In genomic region chr5:50720061-50720460, GRCh38 we compare ENCODE assay signal across 22 cellular contexts.
DNase-seq lines count a peak whose midpoint lies in the region; ATAC-seq and TF ChIP-seq lines count a peak whose summit lies in the region.
"Had no signal": no experiment of that assay in that cellular context is flagged by ENCODE, and none has a peak within 500 bp of the region (broad histone marks: within the 10 kb centered on the region; RNA-seq: fewer than 3 reads in every experiment).

No MANE protein-coding gene starts in this region.

- peaks cover 84% of the 10 kb centered on the region for H3K79me2 ChIP-seq in Loucy (ENCODE audit: insufficient read depth, low read length)

- H3K27me3 ChIP-seq in Loucy (ENCODE audit: insufficient read depth, low read length, poor library complexity, severe bottlenecking): no peaks in the 10 kb centered on the region
- H3K27me3 ChIP-seq: heart right ventricle had no signal

- H3K4me1 Mint-ChIP-seq in activated T-cell treated with anti-CD3 and anti-CD28 coated beads, Interleukin-2, amount 50 U/mL, for 24 hours (ENCODE audit: low read depth): peaks cover 86% of the 10 kb centered on the region
- peaks cover 28% of the 10 kb centered on the region for H3K4me1 Mint-ChIP-seq in memory B cell
- H3K4me1 Mint-ChIP-seq in stimulated activated naive CD8-positive, alpha-beta T cell treated with anti-CD3 and anti-CD28 coated beads, Interleukin-15, amount 100 ng/mL, for 72 hours: peaks cover 75% of the 10 kb centered on the region

- no peak overlapping the region for H2AFZ ChIP-seq in Loucy (ENCODE audit: low read length)
- H2AFZ ChIP-seq: PC-9 had no signal

- H3K4me3 Mint-ChIP-seq in activated T-cell treated with anti-CD3 and anti-CD28 coated beads, Interleukin-2, amount 50 U/mL, for 24 hours: peak overlapping the region; percentile 32
- no peak overlapping the region for H3K4me3 Mint-ChIP-seq in memory B cell
- peak overlapping the region; percentile 21 to 52 for H3K4me3 Mint-ChIP-seq in stimulated activated naive CD8-positive, alpha-beta T cell treated with anti-CD3 and anti-CD28 coated beads, Interleukin-15, amount 100 ng/mL, for 72 hours
- H3K4me3 Mint-ChIP-seq: T-helper 2 cell treated with Interferon-gamma antibody and Interleukin-4, amounts not matched to agents 5 μg/mL and 100 μg/mL, for 36 hours had no signal

- TF ChIP-seq CTCF in Loucy (conservative IDR thresholded peaks at IDR 0.05; ENCODE audit: low read length): no peak

- H3K9me3 Mint-ChIP-seq in activated T-cell treated with anti-CD3 and anti-CD28 coated beads, Interleukin-2, amount 50 U/mL, for 24 hours: no peaks in the 10 kb centered on the region
- H3K9me3 Mint-ChIP-seq in memory B cell: peaks cover 3% of the 10 kb centered on the region
- H3K9me3 Mint-ChIP-seq in stimulated activated naive CD8-positive, alpha-beta T cell treated with anti-CD3 and anti-CD28 coated beads, Interleukin-15, amount 100 ng/mL, for 72 hours: no peaks in the 10 kb centered on the region
- H3K9me3 Mint-ChIP-seq: T-helper 2 cell treated with Interferon-gamma antibody and Interleukin-4, amounts not matched to agents 5 μg/mL and 100 μg/mL, for 36 hours had no signal

- ATAC-seq in memory B cell (ENCODE audit: low read depth): no peak
- ATAC-seq in stimulated activated naive CD8-positive, alpha-beta T cell treated with anti-CD3 and anti-CD28 coated beads, Interleukin-15, amount 100 ng/mL, for 72 hours: no peak
- ATAC-seq: heart right ventricle, Right ventricle myocardium inferior, SK-N-SH treated with all-trans-retinoic acid at 6 μM for 48 hours had no signal

- no peaks in the 10 kb centered on the region for H3K9me2 ChIP-seq in Loucy (replicated peaks; ENCODE audit: low read depth, low read length)

- H3K36me3 Mint-ChIP-seq in activated T-cell treated with anti-CD3 and anti-CD28 coated beads, Interleukin-2, amount 50 U/mL, for 24 hours (ENCODE audit: low read depth): peaks cover 12% of the 10 kb centered on the region
- H3K36me3 Mint-ChIP-seq in memory B cell: peaks cover 4% of the 10 kb centered on the region

- H3K27me3 Mint-ChIP-seq in activated T-cell treated with anti-CD3 and anti-CD28 coated beads, Interleukin-2, amount 50 U/mL, for 24 hours: no peaks in the 10 kb centered on the region
- no peaks in the 10 kb centered on the region for H3K27me3 Mint-ChIP-seq in memory B cell
- H3K27me3 Mint-ChIP-seq in stimulated activated naive CD8-positive, alpha-beta T cell treated with anti-CD3 and anti-CD28 coated beads, Interleukin-15, amount 100 ng/mL, for 72 hours: no peaks in the 10 kb centered on the region

- H3K36me3 ChIP-seq in Loucy (ENCODE audit: insufficient read depth, low read length): no peaks in the 10 kb centered on the region
- H3K36me3 ChIP-seq: heart right ventricle had no signal

- H3F3A ChIP-seq in Loucy (ENCODE audit: low read depth): no peaks in the 10 kb centered on the region

- no peak overlapping the region for H3K9ac ChIP-seq in Loucy (ENCODE audit: low read depth, low read length, poor library complexity, severe bottlenecking)
- H3K9ac ChIP-seq: KMS-11 had no signal

- H4K20me1 ChIP-seq in Loucy (ENCODE audit: insufficient read depth, low read length, poor library complexity, severe bottlenecking): no peaks in the 10 kb centered on the region

- no peak for DNase-seq in activated T-cell treated with anti-CD3 and anti-CD28 coated beads, Interleukin-2, amount 50 U/mL, for 24 hours
- no peak for DNase-seq in activated T-cell treated with anti-CD3 and anti-CD28 coated beads, Interleukin-2, amount 50 U/mL, for 48 hours
- DNase-seq in memory B cell (ENCODE audit: low spot score in 2 of 2) (no peak), erythroblast (lab: John Stamatoyannopoulos, UW) (no peak), GF-D8 (lab: John Stamatoyannopoulos, UW) (no peak)
- DNase-seq in stimulated activated naive CD8-positive, alpha-beta T cell treated with anti-CD3 and anti-CD28 coated beads, Interleukin-15, amount 100 ng/mL, for 72 hours: no peak
- DNase-seq: activated CD4-positive, alpha-beta T cell treated with anti-CD3 and anti-CD28 coated beads for 4 hours; activated naive CD4-positive, alpha-beta T cell treated with Interleukin-2 at 50 U/mL for 16 hours; H7; heart right ventricle; MM.1S; NCI-H2029; NCI-H226; NCI-H526 treated with DMSO at 0.1 percent for 48 hours; NK-92 treated with Interleukin-12 subunit alpha and Interleukin-12 subunit beta, amount 100 ng/mL, for 24 hours; PC-9; stimulated activated CD4-positive, alpha-beta T cell treated with anti-CD3 and anti-CD28 coated beads, Interleukin-4, amount 100 ng/mL, for 4 hours had no signal

- H3K4me2 ChIP-seq in Loucy (ENCODE audit: low read depth, low read length, poor library complexity, severe bottlenecking): peak overlapping the region; percentile 22
- H3K4me2 ChIP-seq: KMS-11, PC-9 had no signal

- H3K4me3 ChIP-seq in Loucy (ENCODE audit: low read length, poor library complexity, severe bottlenecking): no peak overlapping the region
- H3K4me3 ChIP-seq: heart right ventricle, PC-9 had no signal

- H3K27ac Mint-ChIP-seq in activated T-cell treated with anti-CD3 and anti-CD28 coated beads, Interleukin-2, amount 50 U/mL, for 24 hours: peak overlapping the region; percentile 30
- peak overlapping the region; percentile 50 for H3K27ac Mint-ChIP-seq in memory B cell
- H3K27ac Mint-ChIP-seq in stimulated activated naive CD8-positive, alpha-beta T cell treated with anti-CD3 and anti-CD28 coated beads, Interleukin-15, amount 100 ng/mL, for 72 hours: peak overlapping the region; percentile 21 to 72
- H3K27ac Mint-ChIP-seq: T-helper 2 cell treated with Interferon-gamma antibody and Interleukin-4, amounts not matched to agents 5 μg/mL and 100 μg/mL, for 36 hours had no signal

- H3K4me1 ChIP-seq in Loucy (ENCODE audit: insufficient read depth, low read length, poor library complexity, severe bottlenecking): peaks cover 14% of the 10 kb centered on the region

- H3K9me3 ChIP-seq in Loucy (ENCODE audit: insufficient read depth, low read depth, low read length): no peaks in the 10 kb centered on the region
- H3K9me3 ChIP-seq: heart right ventricle had no signal

- TF ChIP-seq POLR2A in erythroblast (IDR thresholded peaks at IDR 0.05; ENCODE audit: low read length): no peak
